16 cellular contexts compared by ENCODE assay signal in the genomic region with DNA sequence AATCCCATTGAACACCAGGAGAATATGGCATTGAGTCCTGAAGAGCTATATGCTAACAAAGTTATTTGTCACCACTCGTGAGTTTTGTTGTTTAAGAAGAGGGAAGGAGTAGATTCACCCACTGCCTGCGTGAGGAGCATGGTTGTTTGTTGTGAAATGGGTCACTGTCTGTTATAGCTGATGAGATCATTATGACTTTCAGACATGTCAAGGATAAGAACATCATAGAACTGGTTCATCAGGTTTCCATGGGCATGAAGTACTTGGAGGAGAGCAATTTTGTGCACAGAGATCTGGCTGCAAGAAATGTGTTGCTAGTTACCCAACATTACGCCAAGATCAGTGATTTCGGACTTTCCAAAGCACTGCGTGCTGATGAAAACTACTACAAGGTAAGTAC.
A peak's percentile ranks its signal among the peaks of the same experiment; 100 is the strongest.
DNase-seq lines count a peak whose midpoint lies in the region; ATAC-seq, FAIRE-seq and TF ChIP-seq lines count a peak whose summit lies in the region.
"Had no signal": no experiment of that assay in that cellular context is flagged by ENCODE, and none has a peak within 500 bp of the region (broad histone marks: within the 10 kb centered on the region; RNA-seq: fewer than 3 reads in every experiment).

No MANE protein-coding gene starts in this region.

- no peaks in the 10 kb centered on the region for H3K9me3 ChIP-seq in PC-3 (ENCODE audit: low read length)
- H3K9me3 ChIP-seq in keratinocyte (ENCODE audit: control insufficient read depth, low read depth, low read length), result no peaks in the 10 kb centered on the region
- no peaks in the 10 kb centered on the region for H3K9me3 ChIP-seq in A673 (ENCODE audit: low read depth, low read length, poor library complexity, severe bottlenecking)
- H3K9me3 ChIP-seq: MG63 had no signal

- CTCF ChIA-PET in PC-3 (lab: Charles Lee), result interaction anchor here (0.6 kb wide), 1 partner anchor 34 kb away, joined by 5 read pairs; no protein-coding TSS in a partner anchor
- CTCF ChIA-PET in A673 (lab: Charles Lee), result interaction anchor here (0.6 kb wide), 1 partner anchor 16 kb away, joined by 3 read pairs; no protein-coding TSS in a partner anchor

- DNase-seq in SIG-M5 treated with dmso at 0.1 percent for 504 hours (lab: John Stamatoyannopoulos, UW; ENCODE audit: unreplicated experiment) (peak; percentile 46), SIG-M5 (lab: John Stamatoyannopoulos, UW) (no peak), PC-3 (peak; percentile 60), keratinocyte (ENCODE audit: low read depth, low spot score) (peak; percentile 5), mesenteric fat pad (ENCODE audit: low spot score) (no peak), cerebellum (ENCODE audit: low spot score) (no peak), NCI-H1105 treated with DMSO at 0.1 percent for 48 hours (lab: John Stamatoyannopoulos, UW) (no peak), A673 (ENCODE audit: low spot score) (no peak)
- DNase-seq: MG63, NCI-H187 treated with DMSO at 0.1 percent for 48 hours, NCI-H2227 treated with DMSO at 0.1 percent for 48 hours, NCI-H526 treated with DMSO at 0.1 percent for 48 hours, SHP77 treated with DMSO at 0.1 percent for 48 hours had no signal

- ATAC-seq in PC-3, result no peak

- H3K27ac ChIP-seq in PC-3 (ENCODE audit: low read length), result no peak overlapping the region
- H3K27ac ChIP-seq in keratinocyte (ENCODE audit: control insufficient read depth, insufficient read depth, low read length), result no peak overlapping the region
- H3K27ac ChIP-seq in A673 (ENCODE audit: low read depth, low read length, poor library complexity, severe bottlenecking), result no peak overlapping the region
- H3K27ac ChIP-seq: C4-2B, KMS-11 had no signal

- H3K36me3 ChIP-seq in PC-3 (ENCODE audit: low read depth, low read length) (no peaks in the 10 kb centered on the region; the same call in 1 of the 2 replicates), keratinocyte (ENCODE audit: control insufficient read depth in 2 of 2, extremely low read depth in 1 of 2, insufficient read depth in 2 of 2, low read length in 2 of 2) (peaks cover 0 to 2% of the 10 kb centered on the region in 2 experiments), A673 (ENCODE audit: insufficient read depth, low read length, poor library complexity, severe bottlenecking) (no peaks in the 10 kb centered on the region)
- H3K36me3 ChIP-seq: MG63 had no signal

- H3K4me3 ChIP-seq in PC-3 (ENCODE audit: low read length) (no peak overlapping the region), keratinocyte (ENCODE audit: control insufficient read depth in 2 of 3, extremely low read depth in 1 of 3, insufficient read depth in 2 of 3, low read depth in 1 of 3, low read length in 3 of 3) (no peak overlapping the region), A673 (ENCODE audit: low read depth, low read length, poor library complexity, severe bottlenecking) (no peak overlapping the region)
- H3K4me3 ChIP-seq: MG63 had no signal

- H3K9me2 ChIP-seq in PC-3 (replicated peaks; ENCODE audit: low read length), result no peaks in the 10 kb centered on the region

- H4K20me1 ChIP-seq in PC-3 (ENCODE audit: low read length) (no peaks in the 10 kb centered on the region), keratinocyte (ENCODE audit: control insufficient read depth, extremely low read depth, insufficient read depth, low read length) (no peaks in the 10 kb centered on the region)

- BruUV-seq in PC-3 (replicated peaks; lab: Mats Ljungman, UMichigan) (no TSS peak), A673 (replicated peaks; lab: Mats Ljungman, UMichigan) (no TSS peak)

- TF ChIP-seq CTCF in PC-3 (conservative IDR thresholded peaks at IDR 0.05; ENCODE audit: low read depth, low read length), result no peak
- no peak for TF ChIP-seq CTCF in keratinocyte (optimal IDR thresholded peaks at IDR 0.05 in 1 of 3, IDR thresholded peaks at IDR 0.05 in 1 of 3, conservative IDR thresholded peaks at IDR 0.05 in 1 of 3; ENCODE audit: extremely low read depth in 1 of 3, insufficient read depth in 2 of 3, low read length in 3 of 3)
- no peak for TF ChIP-seq CTCF in A673 (conservative IDR thresholded peaks at IDR 0.05; ENCODE audit: low read depth, low read length)

- H3K4me1 ChIP-seq in PC-3 (ENCODE audit: insufficient read depth, low read length) (peaks cover 8% of the 10 kb centered on the region), keratinocyte (ENCODE audit: control insufficient read depth, extremely low read depth, insufficient read depth, low read length) (peaks cover 6% of the 10 kb centered on the region), A673 (ENCODE audit: insufficient read depth, low read length, poor library complexity, severe bottlenecking) (no peaks in the 10 kb centered on the region)

- intact Hi-C loops in PC-3 (cut with micrococcal nuclease) (loop anchor here (10.0 kb wide), 2 partner anchors 734 to 1304 kb away; no protein-coding TSS in a partner anchor), A673 (cut with micrococcal nuclease; ENCODE audit: unreplicated experiment) (loop anchor here (5.0 kb wide), 1 partner anchor 236 kb away; a partner anchor contains a TSS)

- H3F3A ChIP-seq in PC-3 (ENCODE audit: low read length, unreplicated experiment), result no peaks in the 10 kb centered on the region

- dilution Hi-C loops in keratinocyte (cut with MboI; ENCODE audit: extremely low pct_ligation_motif_present, low sequenced_read_pairs), result no loop called here

- H3K9me1 ChIP-seq in keratinocyte (ENCODE audit: control insufficient read depth, extremely low read depth, insufficient read depth, low read length), result no peaks in the 10 kb centered on the region

- no peaks in the 10 kb centered on the region for H3K27me3 ChIP-seq in PC-3 (ENCODE audit: low read length)
- no peaks in the 10 kb centered on the region for H3K27me3 ChIP-seq in keratinocyte (ENCODE audit: control insufficient read depth, extremely low read depth, insufficient read depth, low read length)
- no peaks in the 10 kb centered on the region for H3K27me3 ChIP-seq in A673 (replicated peaks; ENCODE audit: insufficient read depth, low read depth, low read length, poor library complexity)
- H3K27me3 ChIP-seq: MG63 had no signal

- H3K79me2 ChIP-seq in PC-3 (ENCODE audit: low read length) (no peaks in the 10 kb centered on the region), keratinocyte (ENCODE audit: control insufficient read depth, insufficient read depth, low read length) (no peaks in the 10 kb centered on the region)

- H2AFZ ChIP-seq in PC-3 (ENCODE audit: low read length), result no peak overlapping the region
- no peak overlapping the region for H2AFZ ChIP-seq in keratinocyte (ENCODE audit: control insufficient read depth, low read length)

- no peak overlapping the region for H3K9ac ChIP-seq in PC-3 (ENCODE audit: low read length)
- no peak overlapping the region for H3K9ac ChIP-seq in keratinocyte (ENCODE audit: control insufficient read depth, extremely low read depth, insufficient read depth, low read length)
- H3K9ac ChIP-seq: KMS-11 had no signal

- FAIRE-seq in keratinocyte (lab: Jason Lieb, UNC), result peak; percentile 5
- FAIRE-seq: H1 had no signal

- POLR2A ChIA-PET in PC-3 (lab: Charles Lee; ENCODE audit: unreplicated experiment), result no interaction called here
- POLR2A ChIA-PET in A673 (lab: Charles Lee; ENCODE audit: low non-redundant PET), result no interaction called here

- H3K4me2 ChIP-seq in PC-3 (ENCODE audit: low read length) (no peak overlapping the region), keratinocyte (ENCODE audit: control insufficient read depth, extremely low read depth, insufficient read depth, low read depth, low read length) (no peak overlapping the region)
- H3K4me2 ChIP-seq: KMS-11 had no signal

Comparison
In these comparisons a context has a peak if more than half of its experiments do, and no peak if none do; other contexts are left out.
1. DNase-seq: peak in SIG-M5 treated with dmso at 0.1 percent for 504 hours (single experiment), PC-3 (single experiment) and keratinocyte (single experiment); none in SIG-M5 (single experiment), mesenteric fat pad (single experiment), cerebellum (single experiment), NCI-H1105 treated with DMSO at 0.1 percent for 48 hours (single experiment) and A673 (single experiment).